In genomic region chr12:121050725-121051124, GRCh38 we compare ENCODE assay signal across 21 cellular contexts. TPM values are rescaled to one million over a fixed set of nuclear protein-coding genes. Genes with fewer than 3 reads are reported as not detected.
DNase-seq lines count a peak whose midpoint lies in the region; ATAC-seq and TF ChIP-seq lines count a peak whose summit lies in the region.
"Had no signal": no experiment of that assay in that cellular context is flagged by ENCODE, and none has a peak within 500 bp of the region (broad histone marks: within the 10 kb centered on the region; RNA-seq: fewer than 3 reads in every experiment).

No MANE protein-coding gene starts in this region.

- no peak overlapping the region for H3K18ac ChIP-seq in mesendoderm (ENCODE audit: low read length)

- peaks cover 3% of the 10 kb centered on the region; the same call in 1 of the 2 replicates for H3K9me3 Mint-ChIP-seq in WTC11
- H3K9me3 Mint-ChIP-seq: activated naive CD8-positive, alpha-beta T cell treated with anti-CD3 and anti-CD28 coated beads, Interleukin-2, amount 50 U/mL, for 24 hours; H9; T-helper 2 cell treated with Interferon-gamma antibody and Interleukin-4, amounts not matched to agents 5 μg/mL and 100 μg/mL, for 36 hours had no signal

- no peak overlapping the region for H2BK15ac ChIP-seq in mesendoderm (replicated peaks; ENCODE audit: low read depth)

- no peak overlapping the region for H3K4me2 ChIP-seq in mesendoderm (ENCODE audit: low read length)

- H3K79me2 ChIP-seq in mesendoderm (ENCODE audit: control insufficient read depth, insufficient read depth, low read length) = no peaks in the 10 kb centered on the region

- no peak overlapping the region for H3K4me3 ChIP-seq in mesendoderm (ENCODE audit: low read length)
- H3K4me3 ChIP-seq: spleen, tibial artery had no signal

- H3K27ac Mint-ChIP-seq in WTC11 = no peak overlapping the region
- H3K27ac Mint-ChIP-seq: activated naive CD8-positive, alpha-beta T cell treated with anti-CD3 and anti-CD28 coated beads, Interleukin-2, amount 50 U/mL, for 24 hours; H9; T-helper 2 cell treated with Interferon-gamma antibody and Interleukin-4, amounts not matched to agents 5 μg/mL and 100 μg/mL, for 36 hours had no signal

- no peak overlapping the region for H3K23ac ChIP-seq in mesendoderm (ENCODE audit: low read length)

- no peak overlapping the region for H3K27ac ChIP-seq in mesendoderm (ENCODE audit: low read depth, low read length)
- H3K27ac ChIP-seq: dorsolateral prefrontal cortex, HL-60, spleen, tibial artery had no signal

- no peak overlapping the region for H2BK120ac ChIP-seq in mesendoderm (ENCODE audit: low read depth, low read length)

- no peak for TF ChIP-seq CTCF in WTC11 (IDR thresholded peaks at IDR 0.05)

- H3K79me1 ChIP-seq in mesendoderm (ENCODE audit: low read length) = no peaks in the 10 kb centered on the region

- no peaks in the 10 kb centered on the region for H3K4me1 ChIP-seq in mesendoderm (ENCODE audit: control insufficient read depth, low read depth, low read length)
- H3K4me1 ChIP-seq: spleen, tibial artery had no signal

- H3K56ac ChIP-seq in mesendoderm (ENCODE audit: low read length) = no peak overlapping the region

- H2BK5ac ChIP-seq in mesendoderm (ENCODE audit: low read length) = no peak overlapping the region

- H4K8ac ChIP-seq in mesendoderm (ENCODE audit: low read depth, low read length) = no peak overlapping the region

- H2AK5ac ChIP-seq in mesendoderm (ENCODE audit: low read length) = no peak overlapping the region

- H4K5ac ChIP-seq in mesendoderm (ENCODE audit: low read length) = no peak overlapping the region

- H3K4me1 Mint-ChIP-seq in WTC11 = no peaks in the 10 kb centered on the region

- CTCF ChIA-PET in WTC11 (lab: Charles Lee) = interaction anchor here (1.1 to 1.5 kb wide), 2 partner anchors 10 to 45 kb away, joined by 4 to 7 read pairs; no protein-coding TSS in a partner anchor

- peak; percentile 16 for DNase-seq in NCI-H2196 (lab: John Stamatoyannopoulos, UW; ENCODE audit: unreplicated experiment)
- DNase-seq in NCI-H2196 treated with DMSO at 0.1 percent for 48 hours (lab: John Stamatoyannopoulos, UW; ENCODE audit: unreplicated experiment) = no peak
- DNase-seq in NAMALWA (ENCODE audit: low spot score) = peak; percentile 73
- DNase-seq in WTC11 (ENCODE audit: low spot score) = no peak
- DNase-seq in mesendoderm = peak; percentile 14
- no peak for DNase-seq in stimulated activated CD4-positive, alpha-beta T cell treated with anti-CD3 and anti-CD28 coated beads, Interleukin-4, amount 100 ng/mL, for 24 hours
- no peak for DNase-seq in stimulated activated naive CD8-positive, alpha-beta T cell treated with anti-CD3 and anti-CD28 coated beads, Interleukin-15, Interleukin-2, amounts not matched to agents 100 U/mL and 50 U/mL, for 24 hours
- DNase-seq: activated CD8-positive, alpha-beta memory T cell treated with anti-CD3 and anti-CD28 coated beads for 24 hours; activated naive CD8-positive, alpha-beta T cell treated with anti-CD3 and anti-CD28 coated beads, Interleukin-2, amount 50 U/mL, for 24 hours; C1 segment of cervical spinal cord; dorsolateral prefrontal cortex; erythroblast; H9; KG1; spleen had no signal

- H3K36me3 ChIP-seq in mesendoderm (ENCODE audit: control insufficient read depth, insufficient read depth, low read length) = no peaks in the 10 kb centered on the region
- H3K36me3 ChIP-seq: spleen, tibial artery had no signal

- no peak overlapping the region for H3K4ac ChIP-seq in mesendoderm (ENCODE audit: low read depth, low read length)

- POLR2A ChIA-PET in WTC11 (lab: Charles Lee) = no interaction called here

- no peaks in the 10 kb centered on the region for H3K27me3 Mint-ChIP-seq in WTC11 (ENCODE audit: low read depth)

- H3K36me3 Mint-ChIP-seq in WTC11 = no peaks in the 10 kb centered on the region

- H3K9ac ChIP-seq in mesendoderm (ENCODE audit: low read length) = no peak overlapping the region

- H3K27me3 ChIP-seq in mesendoderm (ENCODE audit: insufficient read depth, low read length, poor library complexity) = no peaks in the 10 kb centered on the region
- H3K27me3 ChIP-seq: dorsolateral prefrontal cortex, spleen had no signal

- no CpG with 5 or more reads among the region's 2 CpGs for WGBS in mesendoderm (ENCODE audit: extremely low coverage, insufficient coverage, low lambda C conversion rate)

- no peak for ATAC-seq in WTC11
- no peak for ATAC-seq in stimulated activated naive CD8-positive, alpha-beta T cell treated with anti-CD3 and anti-CD28 coated beads, Interleukin-15, Interleukin-2, amounts not matched to agents 100 U/mL and 50 U/mL, for 24 hours
- no peak for ATAC-seq in HG03039 (IDR thresholded peaks at IDR 0.05; ENCODE audit: unreplicated experiment)
- ATAC-seq: activated CD4-positive, CD25-positive, alpha-beta regulatory T cell treated with anti-CD3 and anti-CD28 coated beads, Interleukin-2, amount 50 U/mL, for 24 hours; activated naive CD8-positive, alpha-beta T cell treated with anti-CD3 and anti-CD28 coated beads, Interleukin-2, amount 50 U/mL, for 24 hours; left lobe of liver had no signal

- no peak overlapping the region for H3K4me3 Mint-ChIP-seq in WTC11
- H3K4me3 Mint-ChIP-seq: activated naive CD8-positive, alpha-beta T cell treated with anti-CD3 and anti-CD28 coated beads, Interleukin-2, amount 50 U/mL, for 24 hours; H9; T-helper 2 cell treated with Interferon-gamma antibody and Interleukin-4, amounts not matched to agents 5 μg/mL and 100 μg/mL, for 36 hours had no signal

TF ChIP-seq in WTC11, 78 proteins besides CTCF, POLR2A, EP300 and RAD21 (continues in another document):
- TF ChIP-seq, protein P1, sequence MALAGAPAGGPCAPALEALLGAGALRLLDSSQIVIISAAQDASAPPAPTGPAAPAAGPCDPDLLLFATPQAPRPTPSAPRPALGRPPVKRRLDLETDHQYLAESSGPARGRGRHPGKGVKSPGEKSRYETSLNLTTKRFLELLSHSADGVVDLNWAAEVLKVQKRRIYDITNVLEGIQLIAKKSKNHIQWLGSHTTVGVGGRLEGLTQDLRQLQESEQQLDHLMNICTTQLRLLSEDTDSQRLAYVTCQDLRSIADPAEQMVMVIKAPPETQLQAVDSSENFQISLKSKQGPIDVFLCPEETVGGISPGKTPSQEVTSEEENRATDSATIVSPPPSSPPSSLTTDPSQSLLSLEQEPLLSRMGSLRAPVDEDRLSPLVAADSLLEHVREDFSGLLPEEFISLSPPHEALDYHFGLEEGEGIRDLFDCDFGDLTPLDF (CRISPR knock-in tag; IDR thresholded peaks at IDR 0.05) = no peak
- TF ChIP-seq, protein P2, sequence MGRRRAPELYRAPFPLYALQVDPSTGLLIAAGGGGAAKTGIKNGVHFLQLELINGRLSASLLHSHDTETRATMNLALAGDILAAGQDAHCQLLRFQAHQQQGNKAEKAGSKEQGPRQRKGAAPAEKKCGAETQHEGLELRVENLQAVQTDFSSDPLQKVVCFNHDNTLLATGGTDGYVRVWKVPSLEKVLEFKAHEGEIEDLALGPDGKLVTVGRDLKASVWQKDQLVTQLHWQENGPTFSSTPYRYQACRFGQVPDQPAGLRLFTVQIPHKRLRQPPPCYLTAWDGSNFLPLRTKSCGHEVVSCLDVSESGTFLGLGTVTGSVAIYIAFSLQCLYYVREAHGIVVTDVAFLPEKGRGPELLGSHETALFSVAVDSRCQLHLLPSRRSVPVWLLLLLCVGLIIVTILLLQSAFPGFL (CRISPR knock-in tag; IDR thresholded peaks at IDR 0.05; ENCODE audit: borderline replicate concordance) = no peak
- TF ChIP-seq, protein P3, sequence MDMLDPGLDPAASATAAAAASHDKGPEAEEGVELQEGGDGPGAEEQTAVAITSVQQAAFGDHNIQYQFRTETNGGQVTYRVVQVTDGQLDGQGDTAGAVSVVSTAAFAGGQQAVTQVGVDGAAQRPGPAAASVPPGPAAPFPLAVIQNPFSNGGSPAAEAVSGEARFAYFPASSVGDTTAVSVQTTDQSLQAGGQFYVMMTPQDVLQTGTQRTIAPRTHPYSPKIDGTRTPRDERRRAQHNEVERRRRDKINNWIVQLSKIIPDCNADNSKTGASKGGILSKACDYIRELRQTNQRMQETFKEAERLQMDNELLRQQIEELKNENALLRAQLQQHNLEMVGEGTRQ (CRISPR knock-in tag; IDR thresholded peaks at IDR 0.05) = peak; percentile 82
- TF ChIP-seq ETV6 (CRISPR knock-in tag; IDR thresholded peaks at IDR 0.05) (no peak), E2F4 (CRISPR knock-in tag; IDR thresholded peaks at IDR 0.05; ENCODE audit: borderline replicate concordance, low read depth) (no peak), RELA (CRISPR knock-in tag; IDR thresholded peaks at IDR 0.05; ENCODE audit: borderline replicate concordance) (no peak), FOXK1 (CRISPR knock-in tag; IDR thresholded peaks at IDR 0.05) (no peak), TP53 (CRISPR knock-in tag; IDR thresholded peaks at IDR 0.05) (no peak)

RNA-seq across cellular contexts. Expression of gene OASL, which starts 11.7 kb away (rescaled TPM):
- 0.28 TPM in 1 of 3 replicates, not detected in the others for total RNA-seq in WTC11 (2021)
- polyA plus RNA-seq in mesendoderm (2013, experiment 1 of 2) = not detected
- not detected for polyA plus RNA-seq in mesendoderm (2013, experiment 2 of 2)
- total RNA-seq: H9 had no signal

RNA-seq across cellular contexts. Expression of gene C12orf43, which starts 34.4 kb away (rescaled TPM):
- 19.1 to 20.7 TPM (median 19.2 TPM) in 3 replicates for total RNA-seq in WTC11 (2021)
- polyA plus RNA-seq in mesendoderm (2013, experiment 1 of 2) = 21.3 TPM
- polyA plus RNA-seq in mesendoderm (2013, experiment 2 of 2) = 21.8 TPM

Comparison
In these comparisons a context has a peak if more than half of its experiments do, and no peak if none do; other contexts are left out.
1. DNase-seq: peak in NCI-H2196 (single experiment), NAMALWA (single experiment) and mesendoderm (single experiment); none in NCI-H2196 treated with DMSO at 0.1 percent for 48 hours (single experiment), WTC11 (single experiment), stimulated activated CD4-positive, alpha-beta T cell treated with anti-CD3 and anti-CD28 coated beads, Interleukin-4, amount 100 ng/mL, for 24 hours (single experiment) and stimulated activated naive CD8-positive, alpha-beta T cell treated with anti-CD3 and anti-CD28 coated beads, Interleukin-15, Interleukin-2, amounts not matched to agents 100 U/mL and 50 U/mL, for 24 hours (single experiment).